In the genomic region with DNA sequence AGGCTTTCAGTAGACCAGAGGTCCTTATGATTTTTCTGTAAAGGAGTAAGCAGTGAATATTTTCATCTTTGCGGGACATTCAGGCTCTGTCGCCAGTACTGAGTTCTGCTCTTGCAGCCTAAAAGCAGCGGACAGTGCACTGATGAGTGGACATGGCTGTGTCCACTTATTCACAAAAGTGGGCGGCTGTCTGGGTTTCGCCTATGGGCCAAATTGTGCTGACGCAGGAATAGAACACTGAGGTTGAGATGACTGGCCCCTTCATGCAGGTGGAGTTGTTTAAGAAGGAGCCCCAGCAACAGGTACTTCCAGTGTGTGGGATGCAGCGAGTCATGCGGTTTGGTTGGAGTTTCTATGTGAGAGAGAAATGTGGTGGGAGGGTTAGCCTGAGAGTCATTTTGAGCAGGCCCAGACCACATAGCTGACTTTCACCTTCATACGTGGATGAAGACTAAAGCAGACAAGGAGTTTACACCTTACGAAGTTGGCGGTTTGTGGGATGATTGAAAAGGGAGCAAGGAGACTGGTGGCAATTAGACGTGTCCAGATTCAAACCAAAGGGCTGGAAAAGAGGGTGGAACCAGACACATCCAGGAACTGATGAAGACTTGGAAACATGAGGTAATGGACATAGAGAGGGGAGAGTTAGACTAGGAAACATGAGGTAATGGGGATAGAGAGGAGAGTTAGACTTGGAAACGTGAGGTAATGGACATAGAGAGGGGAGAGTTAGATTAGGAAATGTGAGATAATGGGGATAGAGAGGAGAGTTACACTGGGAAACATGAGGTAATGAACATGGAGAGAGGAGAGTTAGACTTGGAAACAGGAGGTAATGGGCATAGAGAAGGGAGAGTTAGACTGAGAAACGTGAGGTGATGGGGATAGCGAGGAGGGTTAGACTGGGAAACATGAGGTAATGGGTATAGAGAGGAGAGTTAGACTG, we compare ENCODE assay signal across 13 cellular contexts.
DNase-seq lines count a peak whose midpoint lies in the region; ATAC-seq and TF ChIP-seq lines count a peak whose summit lies in the region.
"Had no signal": no experiment of that assay in that cellular context is flagged by ENCODE, and none has a peak within 500 bp of the region (broad histone marks: within the 10 kb centered on the region; RNA-seq: fewer than 3 reads in every experiment).

No MANE protein-coding gene starts in this region.

- no peak overlapping the region for H3K4me3 ChIP-seq in epithelial cell of esophagus (ENCODE audit: low read length)
- H3K4me3 ChIP-seq: gastrocnemius medialis, MG63 had no signal

- no peak for TF ChIP-seq CTCF in epithelial cell of esophagus (IDR thresholded peaks at IDR 0.05; ENCODE audit: insufficient read depth, low read depth, low read length, missing control alignments)

- peak; percentile 65 for DNase-seq in activated CD8-positive, alpha-beta memory T cell treated with anti-CD3 and anti-CD28 coated beads for 24 hours
- no peak for DNase-seq in activated CD8-positive, alpha-beta memory T cell treated with anti-CD3 and anti-CD28 coated beads, Interleukin-2, amount 50 U/mL, for 4 hours
- DNase-seq in epithelial cell of esophagus (ENCODE audit: low read depth) (peak; percentile 44), NCI-H2227 (lab: John Stamatoyannopoulos, UW; ENCODE audit: unreplicated experiment) (no peak), T-helper 9 cell (no peak), COLO829 (ENCODE audit: low spot score) (no peak)
- peak; percentile 50 to 82 for DNase-seq in stimulated activated CD8-positive, alpha-beta memory T cell treated with anti-CD3 and anti-CD28 coated beads, Interleukin-7, amount 100 ng/mL, for 48 hours (ENCODE audit: extremely low read depth in 1 of 2, low read depth in 1 of 2)
- DNase-seq: gastrocnemius medialis, left colon, MG63, NCI-H69 had no signal

- ATAC-seq in HG03521 (IDR thresholded peaks at IDR 0.05; ENCODE audit: unreplicated experiment), result peak; percentile 81
- ATAC-seq: gastrocnemius medialis, left colon, SK-N-SH treated with all-trans-retinoic acid at 6 μM for 48 hours had no signal

Comparison
In these comparisons a context has a peak if more than half of its experiments do, and no peak if none do; other contexts are left out.
1. DNase-seq: peak in activated CD8-positive, alpha-beta memory T cell treated with anti-CD3 and anti-CD28 coated beads for 24 hours (single experiment), epithelial cell of esophagus (single experiment) and stimulated activated CD8-positive, alpha-beta memory T cell treated with anti-CD3 and anti-CD28 coated beads, Interleukin-7, amount 100 ng/mL, for 48 hours (2 of 2); none in activated CD8-positive, alpha-beta memory T cell treated with anti-CD3 and anti-CD28 coated beads, Interleukin-2, amount 50 U/mL, for 4 hours (single experiment), NCI-H2227 (single experiment), T-helper 9 cell (single experiment) and COLO829 (single experiment).